1 cellular context compared by ENCODE assay signal in genomic region chr13:23966691-23967615, GRCh38.
TF ChIP-seq lines count a peak whose summit lies in the region.

No MANE protein-coding gene starts in this region.

TF ChIP-seq in HepG2, 621 proteins besides CTCF, POLR2A, EP300 and RAD21 (continued from another document):
- no peak for TF ChIP-seq IRF9 (CRISPR knock-in tag; IDR thresholded peaks at IDR 0.05; ENCODE audit: borderline replicate concordance)
- TF ChIP-seq SNAPC4 (CRISPR knock-in tag; IDR thresholded peaks at IDR 0.05) = no peak
